In genomic region chr10:110681023-110681681, GRCh38 we compare ENCODE assay signal across 8 cellular contexts. TPM values are rescaled to one million over a fixed set of nuclear protein-coding genes. Genes with fewer than 3 reads are reported as not detected.
DNase-seq lines count a peak whose midpoint lies in the region; ATAC-seq, FAIRE-seq and TF ChIP-seq lines count a peak whose summit lies in the region.

No MANE protein-coding gene starts in this region.

- peak; percentile 20 for DNase-seq in CD1c-positive myeloid dendritic cell (ENCODE audit: extremely low spot score)
- peak; percentile 39 for DNase-seq in H54 (ENCODE audit: insufficient read length, low spot score)
- peak; percentile 34 for DNase-seq in RPMI8226
- peak; percentile 57 for DNase-seq in dermis blood vessel endothelial cell
- DNase-seq in myocyte (ENCODE audit: low read depth), result peak; percentile 85
- DNase-seq in lower leg skin (ENCODE audit: low spot score in 2 of 2), result no peak

- intact Hi-C loops in lower leg skin (cut with DNase I; ENCODE audit: low total_unique reads), result no loop called here

- WGBS in lower leg skin, 2 donors, result 68 to 77% methylated on average over 7 of the region's 7 CpGs

- TF ChIP-seq POLR2A in H54 (IDR thresholded peaks at IDR 0.05; ENCODE audit: low read depth, low read length), result no peak
- no peak for TF ChIP-seq POLR2A in lower leg skin (IDR thresholded peaks at IDR 0.05)

- TF ChIP-seq CTCF in lower leg skin (IDR thresholded peaks at IDR 0.05), result no peak

- FAIRE-seq in H54 (lab: Jason Lieb, UNC), result no peak

- ATAC-seq in GM19395 (IDR thresholded peaks at IDR 0.05; ENCODE audit: unreplicated experiment) (no peak), HG03139 (IDR thresholded peaks at IDR 0.05; ENCODE audit: unreplicated experiment) (no peak)

- H3K4me3 ChIP-seq in lower leg skin (ENCODE audit: low read depth, poor library complexity, severe bottlenecking), result no peak overlapping the region

RNA-seq across cellular contexts. Expression of gene RBM20, which starts 37.0 kb away (rescaled TPM):
- 4.6 and 5.3 TPM in 2 replicates for total RNA-seq in dermis blood vessel endothelial cell
- total RNA-seq in myocyte, result 2.6 and 3.0 TPM in 2 replicates
- 2.0 TPM for polyA plus RNA-seq in myocyte (2012)
- 1 to 10 TPM in 3 of 4 donors, under 1 TPM in 1; 0.66 to 6.2 (median 3.5) TPM for total RNA-seq in lower leg skin

Comparison
In these comparisons a context has a peak if more than half of its experiments do, and no peak if none do; other contexts are left out.
1. DNase-seq: peak in CD1c-positive myeloid dendritic cell (single experiment), H54 (single experiment), RPMI8226 (single experiment), dermis blood vessel endothelial cell (single experiment) and myocyte (single experiment); none in lower leg skin (0 of 2).